In genomic region chr7:106128846-106129245, GRCh38 we compare ENCODE assay signal across 20 cellular contexts.
"Had no signal": no experiment of that assay in that cellular context is flagged by ENCODE, and none has a peak within 500 bp of the region (broad histone marks: within the 10 kb centered on the region; RNA-seq: fewer than 3 reads in every experiment).

No MANE protein-coding gene starts in this region.

- H3K4me1 ChIP-seq: pancreas, prostate gland, right lobe of liver had no signal

- H3K27me3 ChIP-seq: esophagus muscularis mucosa, gastrocnemius medialis, heart right ventricle, left lung, pancreas, right lobe of liver, spleen, transverse colon had no signal

- H3K27ac ChIP-seq: epithelial cell of prostate, esophagus muscularis mucosa, gastrocnemius medialis, left lung, lower lobe of right lung, pancreas, prostate gland, right lobe of liver, spleen, thoracic aorta, transverse colon had no signal

- H3K9me3 ChIP-seq: esophagus muscularis mucosa, gastrocnemius medialis, heart right ventricle, left lung, lower lobe of right lung, pancreas, prostate gland, right lobe of liver, spleen, thoracic aorta, transverse colon had no signal

- ATAC-seq: effector memory CD8-positive, alpha-beta T cell; gastrocnemius medialis; heart right ventricle; left lung; lower lobe of right lung; pancreas; right lobe of liver; stimulated activated memory B cell treated with anti-CD40 and anti-IgM and Interleukin-4, amounts not matched to agents 10 μg/mL and 1 μg/mL and 100 μg/mL, for 72 hours had no signal

- H3K36me3 ChIP-seq: esophagus muscularis mucosa, gastrocnemius medialis, heart right ventricle, left lung, lower lobe of right lung, pancreas, prostate gland, right lobe of liver, spleen, thoracic aorta, transverse colon had no signal

- H3K4me3 ChIP-seq: esophagus muscularis mucosa, gastrocnemius medialis, heart right ventricle, left lung, lower lobe of right lung, pancreas, prostate gland, right lobe of liver, spleen, thoracic aorta, transverse colon had no signal

- DNase-seq: effector memory CD8-positive, alpha-beta T cell; gastrocnemius medialis; heart right ventricle; hypothalamus; left lung; lower lobe of right lung; naive B cell; occipital lobe; pancreas; right lobe of liver; spleen; stimulated activated CD4-positive, alpha-beta T cell treated with anti-CD3 and anti-CD28 coated beads, Interleukin-15, amount 100 ng/mL, for 24 hours; stimulated activated CD4-positive, alpha-beta T cell treated with anti-CD3 and anti-CD28 coated beads, Interleukin-1b, Interleukin-23, amount 100 ng/mL, for 48 hours; stimulated activated CD4-positive, alpha-beta T cell treated with anti-CD3 and anti-CD28 coated beads, Interleukin-4, amount 100 ng/mL, for 24 hours; transverse colon had no signal
